Comparison of ENCODE assay signal across 19 cellular contexts in genomic region chr2:127479866-127480743, GRCh38. TPM values are rescaled to one million over a fixed set of nuclear protein-coding genes. Genes with fewer than 3 reads are reported as not detected.
DNase-seq lines count a peak whose midpoint lies in the region; ATAC-seq lines count a peak whose summit lies in the region.
"Had no signal": no experiment of that assay in that cellular context is flagged by ENCODE, and none has a peak within 500 bp of the region (broad histone marks: within the 10 kb centered on the region; RNA-seq: fewer than 3 reads in every experiment).

No MANE protein-coding gene starts in this region.

- H3K27ac ChIP-seq in HUES64 (ENCODE audit: low read depth, low read length): peak overlapping the region; percentile 83
- H3K27ac ChIP-seq: adrenal gland, KMS-11, RWPE1 had no signal

- H3K9me3 ChIP-seq in HUES64 (ENCODE audit: insufficient read depth, low read depth, low read length): no peaks in the 10 kb centered on the region; the same call in 1 of the 2 replicates
- H3K9me3 ChIP-seq: adrenal gland had no signal

- H3K4me3 Mint-ChIP-seq in stimulated activated memory B cell treated with anti-CD40 and anti-IgM and Interleukin-4, amounts not matched to agents 10 μg/mL and 1 μg/mL and 100 μg/mL, for 72 hours: no peak overlapping the region
- H3K4me3 Mint-ChIP-seq: CD4-positive, alpha-beta memory T cell; central memory CD8-positive, alpha-beta T cell; mesothelial cell of epicardium had no signal

- H3K27me3 ChIP-seq in HUES64 (ENCODE audit: insufficient read depth, low read length): no peaks in the 10 kb centered on the region
- H3K27me3 ChIP-seq: adrenal gland had no signal

- no peaks in the 10 kb centered on the region for H3K4me1 Mint-ChIP-seq in stimulated activated memory B cell treated with anti-CD40 and anti-IgM and Interleukin-4, amounts not matched to agents 10 μg/mL and 1 μg/mL and 100 μg/mL, for 72 hours
- H3K4me1 Mint-ChIP-seq: mesothelial cell of epicardium had no signal

- H3K27ac Mint-ChIP-seq in stimulated activated memory B cell treated with anti-CD40 and anti-IgM and Interleukin-4, amounts not matched to agents 10 μg/mL and 1 μg/mL and 100 μg/mL, for 72 hours: no peak overlapping the region
- H3K27ac Mint-ChIP-seq: mesothelial cell of epicardium had no signal

- peaks cover 45% of the 10 kb centered on the region for H3K36me3 ChIP-seq in HUES64 (ENCODE audit: insufficient read depth, low read length)

- ATAC-seq in left lobe of liver: peak; percentile 62
- ATAC-seq in stimulated activated memory B cell treated with anti-CD40 and anti-IgM and Interleukin-4, amounts not matched to agents 10 μg/mL and 1 μg/mL and 100 μg/mL, for 72 hours: no peak

- peaks cover 38% of the 10 kb centered on the region for H3K36me3 Mint-ChIP-seq in stimulated activated memory B cell treated with anti-CD40 and anti-IgM and Interleukin-4, amounts not matched to agents 10 μg/mL and 1 μg/mL and 100 μg/mL, for 72 hours

- H3K9me3 Mint-ChIP-seq in stimulated activated memory B cell treated with anti-CD40 and anti-IgM and Interleukin-4, amounts not matched to agents 10 μg/mL and 1 μg/mL and 100 μg/mL, for 72 hours: peaks cover 6% of the 10 kb centered on the region
- H3K9me3 Mint-ChIP-seq: central memory CD8-positive, alpha-beta T cell had no signal

- no peaks in the 10 kb centered on the region for H3K27me3 Mint-ChIP-seq in stimulated activated memory B cell treated with anti-CD40 and anti-IgM and Interleukin-4, amounts not matched to agents 10 μg/mL and 1 μg/mL and 100 μg/mL, for 72 hours
- H3K27me3 Mint-ChIP-seq: CD4-positive, alpha-beta memory T cell; central memory CD8-positive, alpha-beta T cell had no signal

- peak overlapping the region; percentile 38; the same call in 1 of the 2 replicates for H3K9ac ChIP-seq in HUES64 (ENCODE audit: low read depth, low read length)
- H3K9ac ChIP-seq: KMS-11 had no signal

- H3K4me3 ChIP-seq in HUES64 (ENCODE audit: low read length): peak overlapping the region; percentile 14; the same call in 1 of the 2 replicates
- H3K4me3 ChIP-seq: adrenal gland had no signal

- 30% methylated on average over 8 of the region's 8 CpGs for WGBS in HUES64

- DNase-seq in EH (ENCODE audit: low read depth) (peak; percentile 46), ecto neural progenitor cell (ENCODE audit: low spot score) (peak; percentile 56), left lobe of liver (ENCODE audit: low spot score) (no peak), SIG-M5 treated with dmso at 0.1 percent for 504 hours (lab: John Stamatoyannopoulos, UW; ENCODE audit: unreplicated experiment) (no peak), AML-193 (lab: John Stamatoyannopoulos, UW) (no peak), C1 segment of cervical spinal cord (lab: John Stamatoyannopoulos, UW) (no peak)
- DNase-seq: activated CD4-positive, alpha-beta T cell treated with anti-CD3 and anti-CD28 coated beads for 48 hours; activated gamma-delta T cell; adrenal gland; glutamatergic neuron; NCI-H510A had no signal

- H3K4me1 ChIP-seq in HUES64 (ENCODE audit: insufficient read depth, low read length): peaks cover 28% of the 10 kb centered on the region
- H3K4me1 ChIP-seq: adrenal gland had no signal

RNA-seq across cellular contexts. Expression of gene IWS1, which starts 46.2 kb away (rescaled TPM):
- polyA plus RNA-seq in HUES64 (2013, experiment 1 of 2): 67.6 TPM
- 69.7 TPM for polyA plus RNA-seq in HUES64 (2013, experiment 2 of 2)
- 19.1 TPM for total RNA-seq in left lobe of liver

RNA-seq across cellular contexts. Expression of gene MYO7B, which starts 55.4 kb away (rescaled TPM):
- polyA plus RNA-seq in HUES64 (2013, experiment 1 of 2): not detected
- not detected for polyA plus RNA-seq in HUES64 (2013, experiment 2 of 2)
- total RNA-seq in left lobe of liver: 0.63 TPM
- total RNA-seq: CD4-positive, alpha-beta memory T cell had no signal
- polyA plus RNA-seq: CD4-positive, alpha-beta memory T cell; fibroblast of lung had no signal

Comparison
In these comparisons a context has a peak if more than half of its experiments do, and no peak if none do; other contexts are left out.
1. DNase-seq: peak in EH (single experiment) and ecto neural progenitor cell (single experiment); none in left lobe of liver (single experiment), SIG-M5 treated with dmso at 0.1 percent for 504 hours (single experiment), AML-193 (0 of 2) and C1 segment of cervical spinal cord (0 of 14).